ENCODE assay signal across 19 cellular contexts in the genomic region with DNA sequence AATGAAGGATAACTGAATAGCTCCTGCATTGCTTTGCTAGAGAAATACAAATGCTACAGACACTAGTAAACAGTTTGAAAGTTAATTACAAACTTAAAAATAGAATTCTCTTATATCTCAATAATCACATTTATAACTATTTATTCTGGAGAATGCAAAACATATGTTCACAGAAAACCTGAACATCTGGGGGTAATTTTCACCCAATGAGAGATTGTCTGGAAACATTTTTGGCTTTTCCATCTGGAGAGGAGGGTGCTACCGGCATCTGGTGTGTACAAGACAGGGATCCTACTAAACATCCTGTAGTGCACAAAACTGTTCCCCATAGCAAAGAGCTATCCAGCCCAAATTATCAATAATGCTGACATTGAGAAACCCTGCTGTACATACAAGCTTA.
A peak's percentile ranks its signal among the peaks of the same experiment; 100 is the strongest.
DNase-seq lines count a peak whose midpoint lies in the region; ATAC-seq and TF ChIP-seq lines count a peak whose summit lies in the region.
"Had no signal": no experiment of that assay in that cellular context is flagged by ENCODE, and none has a peak within 500 bp of the region (broad histone marks: within the 10 kb centered on the region; RNA-seq: fewer than 3 reads in every experiment).

No MANE protein-coding gene starts in this region.

- in situ Hi-C loops in IMR-90 (cut with MboI; ENCODE audit: low sequenced_read_pairs), result no loop called here

- H3K79me2 ChIP-seq in SK-N-SH (ENCODE audit: insufficient read depth), result no peaks in the 10 kb centered on the region; the same call in 1 of the 2 replicates

- no peak overlapping the region for H3K27ac Mint-ChIP-seq in stimulated activated memory B cell treated with anti-CD40 and anti-IgM and Interleukin-4, amounts not matched to agents 10 μg/mL and 1 μg/mL and 100 μg/mL, for 72 hours
- H3K27ac Mint-ChIP-seq: B cell; CD4-positive, CD25-positive, alpha-beta regulatory T cell; CD8-positive, alpha-beta T cell had no signal

- peak in 1 of 2 experiments; percentile 32; a peak in 1 of 4 replicates for TF ChIP-seq EP300 in SK-N-SH (IDR thresholded peaks at IDR 0.05; ENCODE audit: borderline replicate concordance in 1 of 2, low read depth in 1 of 2, low read length in 1 of 2)

- no peak overlapping the region for H4K5ac ChIP-seq in IMR-90 (ENCODE audit: low read depth, low read length)

- no peak overlapping the region for H2BK5ac ChIP-seq in IMR-90 (ENCODE audit: low read depth, low read length, poor library complexity, severe bottlenecking)

- H3K9me2 ChIP-seq in SK-N-SH, result no peaks in the 10 kb centered on the region

- no peak overlapping the region for H2BK20ac ChIP-seq in IMR-90 (ENCODE audit: low read depth, low read length)

- H3K79me1 ChIP-seq in IMR-90 (ENCODE audit: low read depth in 1 of 2, low read length in 2 of 2), result no peaks in the 10 kb centered on the region

- no peaks in the 10 kb centered on the region for H3K36me3 ChIP-seq in IMR-90 (ENCODE audit: control insufficient read depth, insufficient read depth, low read length)
- H3K36me3 ChIP-seq in SK-N-SH (replicated peaks in 1 of 2; ENCODE audit: control insufficient read depth in 1 of 2, insufficient read depth in 2 of 2, low read length in 1 of 2), result no peaks in the 10 kb centered on the region
- H3K36me3 ChIP-seq in colonic mucosa, result no peaks in the 10 kb centered on the region
- H3K36me3 ChIP-seq: BLaER1 had no signal

- POLR2A ChIA-PET in IMR-90 (lab: Charles Lee; ENCODE audit: unreplicated experiment), result no interaction called here
- POLR2A ChIA-PET in SK-N-SH (lab: Yijun Ruan, JAX), result no interaction called here

- ATAC-seq in IMR-90 (ENCODE audit: low read depth), result no peak
- no peak for ATAC-seq in stimulated activated memory B cell treated with anti-CD40 and anti-IgM and Interleukin-4, amounts not matched to agents 10 μg/mL and 1 μg/mL and 100 μg/mL, for 72 hours
- no peak for ATAC-seq in left ventricle myocardium superior
- ATAC-seq: CD8-positive, alpha-beta T cell had no signal

- no peaks in the 10 kb centered on the region for H3K4me1 ChIP-seq in IMR-90 (ENCODE audit: control insufficient read depth, insufficient read depth, low read length)
- peaks cover 0 to 2% of the 10 kb centered on the region in 2 experiments; a peak in 1 of 4 replicates for H3K4me1 ChIP-seq in SK-N-SH (ENCODE audit: control insufficient read depth in 1 of 2, insufficient read depth in 2 of 2, low read depth in 1 of 2, low read length in 1 of 2)
- H3K4me1 ChIP-seq in colonic mucosa, result no peaks in the 10 kb centered on the region
- H3K4me1 ChIP-seq: BLaER1, Caco-2 had no signal

- H3K4me2 ChIP-seq in IMR-90 (ENCODE audit: low read depth, low read length) (no peak overlapping the region), SK-N-SH (no peak overlapping the region)
- H3K4me2 ChIP-seq: BLaER1 had no signal

- H3K4me3 ChIP-seq in IMR-90 (ENCODE audit: insufficient read depth, low read depth, low read length), result no peak overlapping the region
- H3K4me3 ChIP-seq in SK-N-SH (ENCODE audit: low read depth in 2 of 2, low read length in 1 of 2), result no peak overlapping the region
- H3K4me3 ChIP-seq in colonic mucosa, result no peak overlapping the region
- H3K4me3 ChIP-seq: BLaER1, GM23248 had no signal

- H2AK5ac ChIP-seq in IMR-90 (ENCODE audit: low read depth, low read length), result no peak overlapping the region

- H3K9me3 ChIP-seq in IMR-90 (ENCODE audit: control insufficient read depth, insufficient read depth, low read length) (no peaks in the 10 kb centered on the region), SK-N-SH (no peaks in the 10 kb centered on the region), colonic mucosa (no peaks in the 10 kb centered on the region)
- H3K9me3 ChIP-seq: BLaER1, Caco-2 had no signal

- no peaks in the 10 kb centered on the region for H3K27me3 Mint-ChIP-seq in stimulated activated memory B cell treated with anti-CD40 and anti-IgM and Interleukin-4, amounts not matched to agents 10 μg/mL and 1 μg/mL and 100 μg/mL, for 72 hours
- H3K27me3 Mint-ChIP-seq: B cell; CD4-positive, CD25-positive, alpha-beta regulatory T cell had no signal

- H2AK9ac ChIP-seq in IMR-90 (replicated peaks; ENCODE audit: low read depth, low read length, poor library complexity), result no peak overlapping the region

- H3K4me3 Mint-ChIP-seq in stimulated activated memory B cell treated with anti-CD40 and anti-IgM and Interleukin-4, amounts not matched to agents 10 μg/mL and 1 μg/mL and 100 μg/mL, for 72 hours, result no peak overlapping the region
- H3K4me3 Mint-ChIP-seq: B cell; CD4-positive, CD25-positive, alpha-beta regulatory T cell; CD8-positive, alpha-beta T cell had no signal

- no peaks in the 10 kb centered on the region for H3K4me1 Mint-ChIP-seq in stimulated activated memory B cell treated with anti-CD40 and anti-IgM and Interleukin-4, amounts not matched to agents 10 μg/mL and 1 μg/mL and 100 μg/mL, for 72 hours
- H3K4me1 Mint-ChIP-seq: B cell; CD4-positive, CD25-positive, alpha-beta regulatory T cell had no signal

- no peaks in the 10 kb centered on the region for H3F3A ChIP-seq in SK-N-SH (replicated peaks; ENCODE audit: insufficient read depth)

- BruUV-seq in IMR-90 (replicated peaks; lab: Mats Ljungman, UMichigan), result no TSS peak

- H2AFZ ChIP-seq in IMR-90 (replicated peaks; ENCODE audit: low read length, poor library complexity), result no peak overlapping the region
- H2AFZ ChIP-seq in SK-N-SH (ENCODE audit: low read depth), result no peak overlapping the region
- H2AFZ ChIP-seq: GM23248 had no signal

- H3K9me1 ChIP-seq in IMR-90 (ENCODE audit: insufficient read depth, low read length), result no peaks in the 10 kb centered on the region

- no peak overlapping the region for H4K91ac ChIP-seq in IMR-90 (ENCODE audit: insufficient read depth, low read depth, low read length)

- WGBS in IMR-90 (ENCODE audit: extremely low coverage in 2 of 2, insufficient read length in 1 of 2), 2 experiments, result no CpG with 5 or more reads among the region's 1 CpG
- 0% methylated on average over 1 of the region's 1 CpG for WGBS in SK-N-SH (ENCODE audit: low lambda C conversion rate)

- H3K36me3 Mint-ChIP-seq in stimulated activated memory B cell treated with anti-CD40 and anti-IgM and Interleukin-4, amounts not matched to agents 10 μg/mL and 1 μg/mL and 100 μg/mL, for 72 hours, result no peaks in the 10 kb centered on the region
- H3K36me3 Mint-ChIP-seq: CD4-positive, CD25-positive, alpha-beta regulatory T cell; CD8-positive, alpha-beta T cell had no signal

- no peak for TF ChIP-seq POLR2A in IMR-90 (IDR thresholded peaks at IDR 0.05; ENCODE audit: low read depth, low read length)

- H3K56ac ChIP-seq in IMR-90 (ENCODE audit: extremely low read depth, insufficient read depth, low read length), result no peak overlapping the region

- H3K23ac ChIP-seq in IMR-90 (ENCODE audit: low read depth, low read length), result no peak overlapping the region

- TF ChIP-seq RAD21 in IMR-90 (IDR thresholded peaks at IDR 0.05; ENCODE audit: low read length), result no peak
- no peak for TF ChIP-seq RAD21 in SK-N-SH (IDR thresholded peaks at IDR 0.05; ENCODE audit: low read length)

- intact Hi-C loops in IMR-90 (cut with micrococcal nuclease), result no loop called here
- intact Hi-C loops in colonic mucosa (cut with DNase I), result no loop called here
- intact Hi-C loops in left ventricle myocardium superior (cut with micrococcal nuclease), result no loop called here

- dilution Hi-C loops in IMR-90 (cut with HindIII; ENCODE audit: low sequenced_read_pairs, unreplicated experiment), result no loop called here

- DNase-seq in IMR-90, result no peak
- DNase-seq in NCI-H1694 treated with DMSO at 0.1 percent for 48 hours (lab: John Stamatoyannopoulos, UW), result peak; percentile 22
- peak; percentile 29 for DNase-seq in NCI-H69 (lab: John Stamatoyannopoulos, UW)
- DNase-seq in SK-N-SH, result peak; percentile 33
- DNase-seq in colonic mucosa, result no peak
- no peak for DNase-seq in left ventricle myocardium superior
- no peak for DNase-seq in stimulated activated naive CD4-positive, alpha-beta T cell (lab: John Stamatoyannopoulos, UW)
- DNase-seq: Caco-2; CD4-positive, CD25-positive, alpha-beta regulatory T cell; CD8-positive, alpha-beta T cell; DMS153; DND-41; GM23248; H7; HCEC 1CT had no signal

- peaks cover 6% of the 10 kb centered on the region for H3K9me3 Mint-ChIP-seq in stimulated activated memory B cell treated with anti-CD40 and anti-IgM and Interleukin-4, amounts not matched to agents 10 μg/mL and 1 μg/mL and 100 μg/mL, for 72 hours
- H3K9me3 Mint-ChIP-seq: CD8-positive, alpha-beta T cell had no signal

- H2BK15ac ChIP-seq in IMR-90 (ENCODE audit: low read depth, low read length), result no peak overlapping the region

- H3K14ac ChIP-seq in IMR-90 (replicated peaks; ENCODE audit: low read depth, low read length), result no peak overlapping the region

- TF ChIP-seq CTCF in IMR-90 (conservative IDR thresholded peaks at IDR 0.05; ENCODE audit: low read depth, low read length) (no peak), SK-N-SH (IDR thresholded peaks at IDR 0.05) (no peak), colonic mucosa (IDR thresholded peaks at IDR 0.05) (no peak)

- H3K27ac ChIP-seq in IMR-90 (ENCODE audit: insufficient read depth, low read length) (no peak overlapping the region), SK-N-SH (ENCODE audit: low read depth in 2 of 2, low read length in 1 of 2) (peak overlapping the region in 1 of 2 experiments; percentile 74; a peak in 2 of 4 replicates), colonic mucosa (no peak overlapping the region)
- H3K27ac ChIP-seq: BLaER1, C4-2B, GM23248 had no signal

- H3K4ac ChIP-seq in IMR-90 (ENCODE audit: low read depth, low read length), result no peak overlapping the region

- no peak overlapping the region for H3K9ac ChIP-seq in IMR-90 (ENCODE audit: low read depth, low read length)
- no peak overlapping the region for H3K9ac ChIP-seq in SK-N-SH
- H3K9ac ChIP-seq in colonic mucosa (ENCODE audit: low read depth in 2 of 2, low read length in 2 of 2), result no peak overlapping the region
- H3K9ac ChIP-seq: BLaER1, GM23248 had no signal

- H2BK120ac ChIP-seq in IMR-90 (ENCODE audit: low read depth, low read length), result no peak overlapping the region

- H3K18ac ChIP-seq in IMR-90 (ENCODE audit: low read depth, low read length), result no peak overlapping the region

- H4K8ac ChIP-seq in IMR-90 (ENCODE audit: low read depth in 2 of 2, low read length in 2 of 2), result no peak overlapping the region

- CTCF ChIA-PET in IMR-90 (lab: Yijun Ruan, JAX) (no interaction called here), SK-N-SH (lab: Yijun Ruan, JAX) (interaction anchor here (0.7 to 1.5 kb wide), 2 partner anchors 10 to 253 kb away, joined by 3 to 4 read pairs; no protein-coding TSS in a partner anchor)

- H3K27me3 ChIP-seq in IMR-90 (ENCODE audit: control insufficient read depth, insufficient read depth, low read length), result no peaks in the 10 kb centered on the region
- no peaks in the 10 kb centered on the region for H3K27me3 ChIP-seq in SK-N-SH (ENCODE audit: insufficient read depth)
- no peaks in the 10 kb centered on the region for H3K27me3 ChIP-seq in colonic mucosa
- H3K27me3 ChIP-seq: BLaER1 had no signal

- H4K20me1 ChIP-seq in IMR-90 (ENCODE audit: insufficient read depth, low read length) (no peaks in the 10 kb centered on the region), SK-N-SH (ENCODE audit: insufficient read depth) (no peaks in the 10 kb centered on the region)
- H4K20me1 ChIP-seq: BLaER1 had no signal

TF ChIP-seq in IMR-90, 13 proteins besides CTCF, POLR2A, EP300 and RAD21 (continues in another document):
- peak; percentile 19; the same call in 1 of the 2 replicates for TF ChIP-seq MAFK (IDR thresholded peaks at IDR 0.05; ENCODE audit: low read depth, low read length)

Comparison
In these comparisons a context has a peak if more than half of its experiments do, and no peak if none do; other contexts are left out.
1. DNase-seq: peak in NCI-H1694 treated with DMSO at 0.1 percent for 48 hours (single experiment), NCI-H69 (single experiment) and SK-N-SH (single experiment); none in IMR-90 (single experiment), colonic mucosa (single experiment), left ventricle myocardium superior (single experiment) and stimulated activated naive CD4-positive, alpha-beta T cell (0 of 6).